ENCODE assay signal across 1 cellular context in the genomic region with DNA sequence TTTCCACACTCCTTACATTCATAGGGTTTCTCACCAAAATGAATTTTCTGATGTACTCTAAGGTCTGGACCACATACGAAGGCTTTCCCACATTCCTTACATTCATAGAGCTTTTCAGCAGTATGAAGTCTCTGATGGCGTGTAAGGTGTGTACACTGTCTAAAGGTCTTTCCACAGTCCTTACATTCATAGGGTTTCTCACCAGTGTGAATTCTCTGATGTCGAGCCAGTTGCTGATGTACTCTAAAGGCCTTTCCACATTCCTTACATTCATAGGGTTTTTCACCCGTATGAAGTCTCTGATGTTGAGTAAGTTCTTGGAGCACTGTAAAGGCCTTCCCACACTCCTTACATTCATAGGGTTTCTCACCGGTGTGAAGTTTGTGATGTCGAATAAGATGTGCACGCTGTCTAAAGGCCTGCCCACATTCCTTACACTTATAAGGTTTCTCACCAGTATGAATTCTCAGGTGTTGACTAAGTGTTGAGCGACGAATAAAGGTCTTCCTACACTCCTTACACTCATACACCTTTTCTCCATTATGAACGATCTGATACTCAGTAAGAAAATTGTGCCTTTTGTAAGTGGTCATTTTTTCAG.
TF ChIP-seq lines count a peak whose summit lies in the region.

No MANE protein-coding gene starts in this region.

TF ChIP-seq in HEK293, 187 proteins besides CTCF, POLR2A, EP300 and RAD21 (continued from another document):
- TF ChIP-seq, protein P1, sequence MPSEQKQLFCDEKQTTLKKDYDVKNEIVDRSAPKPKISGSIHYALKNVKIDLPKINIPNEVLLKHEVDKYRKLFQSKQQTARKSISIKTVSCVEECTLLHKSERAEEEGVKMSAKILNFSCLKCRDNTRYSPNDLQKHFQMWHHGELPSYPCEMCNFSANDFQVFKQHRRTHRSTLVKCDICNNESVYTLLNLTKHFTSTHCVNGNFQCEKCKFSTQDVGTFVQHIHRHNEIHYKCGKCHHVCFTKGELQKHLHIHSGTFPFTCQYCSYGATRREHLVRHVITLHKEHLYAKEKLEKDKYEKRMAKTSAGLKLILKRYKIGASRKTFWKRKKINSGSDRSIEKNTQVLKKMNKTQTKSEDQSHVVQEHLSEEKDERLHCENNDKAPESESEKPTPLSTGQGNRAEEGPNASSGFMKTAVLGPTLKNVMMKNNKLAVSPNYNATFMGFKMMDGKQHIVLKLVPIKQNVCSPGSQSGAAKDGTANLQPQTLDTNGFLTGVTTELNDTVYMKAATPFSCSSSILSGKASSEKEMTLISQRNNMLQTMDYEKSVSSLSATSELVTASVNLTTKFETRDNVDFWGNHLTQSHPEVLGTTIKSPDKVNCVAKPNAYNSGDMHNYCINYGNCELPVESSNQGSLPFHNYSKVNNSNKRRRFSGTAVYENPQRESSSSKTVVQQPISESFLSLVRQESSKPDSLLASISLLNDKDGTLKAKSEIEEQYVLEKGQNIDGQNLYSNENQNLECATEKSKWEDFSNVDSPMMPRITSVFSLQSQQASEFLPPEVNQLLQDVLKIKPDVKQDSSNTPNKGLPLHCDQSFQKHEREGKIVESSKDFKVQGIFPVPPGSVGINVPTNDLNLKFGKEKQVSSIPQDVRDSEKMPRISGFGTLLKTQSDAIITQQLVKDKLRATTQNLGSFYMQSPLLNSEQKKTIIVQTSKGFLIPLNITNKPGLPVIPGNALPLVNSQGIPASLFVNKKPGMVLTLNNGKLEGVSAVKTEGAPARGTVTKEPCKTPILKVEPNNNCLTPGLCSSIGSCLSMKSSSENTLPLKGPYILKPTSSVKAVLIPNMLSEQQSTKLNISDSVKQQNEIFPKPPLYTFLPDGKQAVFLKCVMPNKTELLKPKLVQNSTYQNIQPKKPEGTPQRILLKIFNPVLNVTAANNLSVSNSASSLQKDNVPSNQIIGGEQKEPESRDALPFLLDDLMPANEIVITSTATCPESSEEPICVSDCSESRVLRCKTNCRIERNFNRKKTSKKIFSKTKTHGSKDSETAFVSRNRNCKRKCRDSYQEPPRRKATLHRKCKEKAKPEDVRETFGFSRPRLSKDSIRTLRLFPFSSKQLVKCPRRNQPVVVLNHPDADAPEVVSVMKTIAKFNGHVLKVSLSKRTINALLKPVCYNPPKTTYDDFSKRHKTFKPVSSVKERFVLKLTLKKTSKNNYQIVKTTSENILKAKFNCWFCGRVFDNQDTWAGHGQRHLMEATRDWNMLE (tag by site-specific recombination; conservative IDR thresholded peaks at IDR 0.05; ENCODE audit: low read depth) = no peak
- no peak for TF ChIP-seq ZFP69B (tag by site-specific recombination; IDR thresholded peaks at IDR 0.05)
- TF ChIP-seq ZSCAN16 (tag by site-specific recombination; IDR thresholded peaks at IDR 0.05) = no peak
- no peak for TF ChIP-seq ZNF629 (tag by site-specific recombination; IDR thresholded peaks at IDR 0.05)
- TF ChIP-seq ZNF214 (tag by site-specific recombination; IDR thresholded peaks at IDR 0.05; ENCODE audit: borderline replicate concordance) = no peak
- TF ChIP-seq ZNF274 (IDR thresholded peaks at IDR 0.05; ENCODE audit: low read length) = peak; percentile 71; the same call in 1 of the 2 replicates
- TF ChIP-seq ZNF274 (tag by site-specific recombination; IDR thresholded peaks at IDR 0.05; ENCODE audit: borderline replicate concordance) = peak; percentile 80; the same call in 1 of the 2 replicates
- TF ChIP-seq BCL11B (tag by site-specific recombination; IDR thresholded peaks at IDR 0.05; ENCODE audit: low read depth) = no peak
- TF ChIP-seq ZNF114 (tag by site-specific recombination; IDR thresholded peaks at IDR 0.05) = no peak
- TF ChIP-seq ZNF768 (tag by site-specific recombination; IDR thresholded peaks at IDR 0.05) = no peak
